ENCODE assay signal across 11 cellular contexts in the genomic region with DNA sequence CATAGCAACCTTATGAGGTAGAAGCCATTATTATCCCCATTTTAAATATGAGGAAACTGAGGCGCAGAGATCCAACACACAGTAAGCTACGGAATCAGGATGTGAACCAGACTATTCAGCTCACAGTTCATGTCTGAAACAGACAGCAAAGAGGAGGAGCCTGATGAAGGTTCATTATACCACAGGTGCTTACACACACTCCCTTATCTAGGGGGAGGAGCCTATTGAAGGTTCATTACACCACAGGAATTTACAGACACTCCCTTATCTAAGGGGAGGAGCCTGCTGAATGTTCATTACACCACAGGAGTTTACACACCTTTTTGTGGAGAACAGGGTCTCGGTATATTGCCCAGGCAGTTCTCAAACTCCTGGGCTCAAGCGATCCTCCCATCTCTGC. TPM values are rescaled to one million over a fixed set of nuclear protein-coding genes. Genes with fewer than 3 reads are reported as not detected.
A peak's percentile ranks its signal among the peaks of the same experiment; 100 is the strongest.
DNase-seq lines count a peak whose midpoint lies in the region; ATAC-seq and FAIRE-seq lines count a peak whose summit lies in the region.
"Had no signal": no experiment of that assay in that cellular context is flagged by ENCODE, and none has a peak within 500 bp of the region (broad histone marks: within the 10 kb centered on the region; RNA-seq: fewer than 3 reads in every experiment).

No MANE protein-coding gene starts in this region.

- peaks cover 0 to 2% of the 10 kb centered on the region in 2 donors for H3K4me1 ChIP-seq in small intestine (ENCODE audit: control insufficient read depth in 2 of 2, insufficient read depth in 1 of 2, low read depth in 1 of 2, low read length in 1 of 2)

- no peak for FAIRE-seq in small intestine (lab: Jason Lieb, UNC)

- no peak overlapping the region for H3K4me3 ChIP-seq in small intestine (ENCODE audit: low read depth in 1 of 2, low read length in 2 of 2)
- H3K4me3 ChIP-seq: PC-9, smooth muscle cell had no signal

- 66 to 86% (median 72%) methylated on average over 4 of the region's 4 CpGs for WGBS in small intestine, 3 donors

- H3K9me3 ChIP-seq in small intestine (ENCODE audit: control insufficient read depth, low read depth): no peaks in the 10 kb centered on the region

- peak; percentile 27 for DNase-seq in SKM-1 (lab: John Stamatoyannopoulos, UW; ENCODE audit: unreplicated experiment)
- DNase-seq in SKM-1 treated with dmso at 0.1 percent for 144 hours (lab: John Stamatoyannopoulos, UW; ENCODE audit: unreplicated experiment): no peak
- peak; percentile 13 for DNase-seq in MV-4-11 (lab: John Stamatoyannopoulos, UW)
- peak; percentile 20 for DNase-seq in dermis blood vessel endothelial cell
- DNase-seq in small intestine: peak; percentile 91
- no peak for DNase-seq in stimulated activated CD4-positive, alpha-beta T cell treated with anti-CD3 and anti-CD28 coated beads, Interleukin-2, amount 100 ng/mL, for 48 hours
- no peak for DNase-seq in mucosa of gallbladder (ENCODE audit: low spot score)
- DNase-seq: AML-193 had no signal

- ATAC-seq in HG03039 (IDR thresholded peaks at IDR 0.05; ENCODE audit: unreplicated experiment): no peak

- H3K36me3 ChIP-seq in small intestine (ENCODE audit: control insufficient read depth in 2 of 2, insufficient read depth in 2 of 2, low read length in 2 of 2): no peaks in the 10 kb centered on the region

- peak overlapping the region in 1 of 2 donors; percentile 5 for H3K27ac ChIP-seq in small intestine (ENCODE audit: low read depth in 1 of 2, low read length in 1 of 2)
- H3K27ac ChIP-seq: PC-9 had no signal

- no peaks in the 10 kb centered on the region for H3K27me3 ChIP-seq in small intestine (ENCODE audit: control insufficient read depth in 2 of 2, insufficient read depth in 2 of 2, low read length in 2 of 2)

RNA-seq across cellular contexts. Expression of a gene that starts 21.9 kb away (rescaled TPM):
- total RNA-seq in dermis blood vessel endothelial cell: 2.9 and 4.3 TPM in 2 replicates
- 1 to 10 TPM; 2.2 to 4.8 (median 4.2) TPM for polyA plus RNA-seq in small intestine
- 2.2 TPM for total RNA-seq in mucosa of gallbladder

Comparison
In these comparisons a context has a peak if more than half of its experiments do, and no peak if none do; other contexts are left out.
1. DNase-seq: peak in SKM-1 (single experiment), MV-4-11 (single experiment), dermis blood vessel endothelial cell (single experiment) and small intestine (single experiment); none in SKM-1 treated with dmso at 0.1 percent for 144 hours (single experiment), stimulated activated CD4-positive, alpha-beta T cell treated with anti-CD3 and anti-CD28 coated beads, Interleukin-2, amount 100 ng/mL, for 48 hours (0 of 2) and mucosa of gallbladder (single experiment).